ENCODE assay signal across 9 cellular contexts in genomic region chr2:64274399-64275173, GRCh38.
DNase-seq lines count a peak whose midpoint lies in the region; ATAC-seq, FAIRE-seq and TF ChIP-seq lines count a peak whose summit lies in the region.
"Had no signal": no experiment of that assay in that cellular context is flagged by ENCODE, and none has a peak within 500 bp of the region (broad histone marks: within the 10 kb centered on the region; RNA-seq: fewer than 3 reads in every experiment).

No MANE protein-coding gene starts in this region.

- H2BK120ac ChIP-seq in trophoblast cell (ENCODE audit: insufficient read depth, low read length, poor library complexity), result peak overlapping the region; percentile 80

- peaks cover 17 to 23% (median 19%) of the 10 kb centered on the region in 4 donors for H3K4me1 Mint-ChIP-seq in CD4-positive, alpha-beta memory T cell

- H2AFZ ChIP-seq in endothelial cell of umbilical vein (ENCODE audit: low read depth, low read length), result no peak overlapping the region
- H2AFZ ChIP-seq in trophoblast cell (ENCODE audit: insufficient read depth, low read length, poor library complexity), result peak overlapping the region; percentile 72

- peak overlapping the region; percentile 12 for H4K8ac ChIP-seq in trophoblast cell (ENCODE audit: low read depth, low read length)

- H3K4me1 ChIP-seq in CD4-positive, alpha-beta memory T cell (ENCODE audit: insufficient read depth, low read length), result peaks cover 17% of the 10 kb centered on the region
- H3K4me1 ChIP-seq in Peyer's patch (peaks cover 0 to 35% (median 6%) of the 10 kb centered on the region in 4 donors), endothelial cell of umbilical vein (ENCODE audit: control insufficient read depth, extremely low read depth, insufficient read depth, low read length) (peaks cover 48% of the 10 kb centered on the region), trophoblast cell (ENCODE audit: control insufficient read depth in 1 of 2, insufficient read depth in 2 of 2, low read length in 2 of 2) (peaks cover 24 to 37% of the 10 kb centered on the region in 2 experiments)

- WGBS in trophoblast cell (ENCODE audit: extremely low coverage, insufficient coverage, insufficient read length), result no CpG with 5 or more reads among the region's 2 CpGs

- H3K4me3 ChIP-seq in CD4-positive, alpha-beta memory T cell (ENCODE audit: low read length in 2 of 2), result no peak overlapping the region
- H3K4me3 ChIP-seq in Peyer's patch (peak overlapping the region in 1 of 4 donors; percentile 22), endothelial cell of umbilical vein (replicated peaks in 1 of 3; ENCODE audit: insufficient read depth in 1 of 3, low read depth in 1 of 3, low read length in 3 of 3) (no peak overlapping the region), trophoblast cell (ENCODE audit: low read depth, low read length) (no peak overlapping the region)

- CTCF ChIA-PET in CD4-positive, alpha-beta memory T cell (lab: Charles Lee; ENCODE audit: partially characterized antibody), result no interaction called here
- CTCF ChIA-PET in endothelial cell of umbilical vein (lab: Charles Lee), result interaction anchor here (1.1 to 2.1 kb wide), 3 partner anchors 12 to 56 kb away, joined by 4 to 12 read pairs (median 10); no protein-coding TSS in a partner anchor

- H3K4ac ChIP-seq in trophoblast cell (ENCODE audit: low read depth, low read length), result no peak overlapping the region

- H3K9me3 Mint-ChIP-seq in CD4-positive, alpha-beta memory T cell, result peaks cover 0 to 9% (median under 1%) of the 10 kb centered on the region in 8 donors

- H3K14ac ChIP-seq in trophoblast cell (ENCODE audit: low read length), result peak overlapping the region; percentile 24

- H3K4me3 Mint-ChIP-seq in CD4-positive, alpha-beta memory T cell, result no peak overlapping the region

- H2AK5ac ChIP-seq in trophoblast cell (ENCODE audit: low read length), result no peak overlapping the region

- TF ChIP-seq POLR2A in Peyer's patch (IDR thresholded peaks at IDR 0.05), result no peak
- no peak for TF ChIP-seq POLR2A in endothelial cell of umbilical vein (IDR thresholded peaks at IDR 0.05; ENCODE audit: low read depth, low read length)

- no peak overlapping the region for H3K18ac ChIP-seq in trophoblast cell (ENCODE audit: low read length)

- H4K20me1 ChIP-seq in endothelial cell of umbilical vein (replicated peaks; ENCODE audit: control insufficient read depth, extremely low read depth, insufficient read depth, low read length), result no peaks in the 10 kb centered on the region

- H3K79me2 ChIP-seq in endothelial cell of umbilical vein (ENCODE audit: control insufficient read depth, insufficient read depth, low read length), result no peaks in the 10 kb centered on the region
- no peaks in the 10 kb centered on the region for H3K79me2 ChIP-seq in trophoblast cell (ENCODE audit: control insufficient read depth, insufficient read depth, low read length, poor library complexity)

- H3K9me1 ChIP-seq in endothelial cell of umbilical vein (replicated peaks; ENCODE audit: control insufficient read depth, extremely low read depth, insufficient read depth, low read length), result no peaks in the 10 kb centered on the region

- POLR2A ChIA-PET in CD4-positive, alpha-beta memory T cell (lab: Charles Lee; ENCODE audit: partially characterized antibody), result no interaction called here
- POLR2A ChIA-PET in endothelial cell of umbilical vein (lab: Charles Lee), result no interaction called here

- no peak overlapping the region for H3K27ac ChIP-seq in CD4-positive, alpha-beta memory T cell (ENCODE audit: low read depth, low read length)
- H3K27ac ChIP-seq in Peyer's patch (peak overlapping the region; percentile 12 to 95 (median 76)), endothelial cell of umbilical vein (ENCODE audit: insufficient read depth, low read depth, low read length) (peak overlapping the region; percentile 75), trophoblast cell (ENCODE audit: low read depth, low read length) (peak overlapping the region; percentile 71)

- peaks cover 0 to 5% of the 10 kb centered on the region in 2 donors for H3K36me3 Mint-ChIP-seq in CD4-positive, alpha-beta memory T cell

- peak overlapping the region in 5 of 7 donors; percentile 11 to 70 (median 40) for H3K27ac Mint-ChIP-seq in CD4-positive, alpha-beta memory T cell

- intact Hi-C loops in CD4-positive, alpha-beta memory T cell (cut with micrococcal nuclease), result no loop called here
- intact Hi-C loops in endothelial cell of umbilical vein (cut with micrococcal nuclease), result no loop called here

- FAIRE-seq in endothelial cell of umbilical vein (lab: Jason Lieb, UNC), result no peak

- H3K9ac ChIP-seq in endothelial cell of umbilical vein (replicated peaks; ENCODE audit: extremely low read depth, insufficient read depth, low read length) (no peak overlapping the region), trophoblast cell (ENCODE audit: low read length) (no peak overlapping the region)

- no TSS peak for BruUV-seq in endothelial cell of umbilical vein (replicated peaks; lab: Mats Ljungman, UMichigan)

- H3K36me3 ChIP-seq in CD4-positive, alpha-beta memory T cell (ENCODE audit: insufficient read depth, low read length), result no peaks in the 10 kb centered on the region
- H3K36me3 ChIP-seq in Peyer's patch (no peaks in the 10 kb centered on the region), endothelial cell of umbilical vein (ENCODE audit: control insufficient read depth in 2 of 2, extremely low read depth in 1 of 2, insufficient read depth in 2 of 2, low read length in 2 of 2) (no peaks in the 10 kb centered on the region), trophoblast cell (ENCODE audit: control insufficient read depth in 1 of 2, insufficient read depth in 2 of 2, low read length in 2 of 2) (no peaks in the 10 kb centered on the region)

- H3K4me2 ChIP-seq in endothelial cell of umbilical vein (ENCODE audit: insufficient read depth, low read length) (no peak overlapping the region), trophoblast cell (ENCODE audit: low read length) (peak overlapping the region; percentile 28)

- H3K27me3 Mint-ChIP-seq in CD4-positive, alpha-beta memory T cell, result peaks cover 0 to 2% of the 10 kb centered on the region in 2 donors

- H3K27me3 ChIP-seq in CD4-positive, alpha-beta memory T cell (ENCODE audit: insufficient read depth, low read length), result no peaks in the 10 kb centered on the region
- H3K27me3 ChIP-seq in Peyer's patch (no peaks in the 10 kb centered on the region), endothelial cell of umbilical vein (ENCODE audit: control insufficient read depth in 2 of 2, insufficient read depth in 2 of 2, low read length in 2 of 2) (no peaks in the 10 kb centered on the region), trophoblast cell (ENCODE audit: insufficient read depth, low read length) (no peaks in the 10 kb centered on the region)

- H3K79me1 ChIP-seq in trophoblast cell (ENCODE audit: low read length), result peaks cover 36% of the 10 kb centered on the region

- peak overlapping the region; percentile 37 for H2BK12ac ChIP-seq in trophoblast cell (ENCODE audit: low read length)

- ATAC-seq in HG03175 (IDR thresholded peaks at IDR 0.05; ENCODE audit: unreplicated experiment) (no peak), GM21367 (IDR thresholded peaks at IDR 0.05; ENCODE audit: unreplicated experiment) (no peak), HG03280 (IDR thresholded peaks at IDR 0.05; ENCODE audit: unreplicated experiment) (no peak)

- no peak overlapping the region for H3K23ac ChIP-seq in trophoblast cell (ENCODE audit: low read length)

- peak overlapping the region; percentile 74 for H4K91ac ChIP-seq in trophoblast cell (ENCODE audit: low read depth, low read length)

- no peak for DNase-seq in CD4-positive, alpha-beta memory T cell
- DNase-seq in Peyer's patch (no peak), endothelial cell of umbilical vein (ENCODE audit: low read depth, low spot score) (no peak), trophoblast cell (no peak), NCI-H1436 (lab: John Stamatoyannopoulos, UW) (no peak)
- DNase-seq: NCI-H82 had no signal

- no peak overlapping the region for H4K12ac ChIP-seq in trophoblast cell (ENCODE audit: low read depth, low read length)

- no peak for TF ChIP-seq CTCF in Peyer's patch (IDR thresholded peaks at IDR 0.05)
- TF ChIP-seq CTCF in endothelial cell of umbilical vein (IDR thresholded peaks at IDR 0.05; ENCODE audit: extremely low read depth in 1 of 2, insufficient read depth in 1 of 2, low read depth in 1 of 2, low read length in 2 of 2), result no peak

- H3K9me3 ChIP-seq in CD4-positive, alpha-beta memory T cell (ENCODE audit: control insufficient read depth in 1 of 2, low read length in 2 of 2), result no peaks in the 10 kb centered on the region
- H3K9me3 ChIP-seq in Peyer's patch, result no peaks in the 10 kb centered on the region
- no peaks in the 10 kb centered on the region for H3K9me3 ChIP-seq in endothelial cell of umbilical vein (replicated peaks; ENCODE audit: control insufficient read depth, insufficient read depth, low read length)
- no peaks in the 10 kb centered on the region for H3K9me3 ChIP-seq in trophoblast cell (ENCODE audit: insufficient read depth, low read depth, low read length)

- peak overlapping the region; percentile 87 for H2BK5ac ChIP-seq in trophoblast cell (ENCODE audit: low read depth, low read length, poor library complexity)

- dilution Hi-C loops in endothelial cell of umbilical vein (cut with MboI; ENCODE audit: extremely low pct_ligation_motif_present, low sequenced_read_pairs), result no loop called here

TF ChIP-seq in endothelial cell of umbilical vein, 7 proteins besides CTCF, POLR2A, EP300 and RAD21:
- no peak for TF ChIP-seq JUN (IDR thresholded peaks at IDR 0.05; ENCODE audit: borderline replicate concordance, insufficient read depth, insufficient read length, low read depth)
- TF ChIP-seq EZH2 (IDR thresholded peaks at IDR 0.05; ENCODE audit: borderline replicate concordance, low read depth, low read length, severe bottlenecking), result no peak
- no peak for TF ChIP-seq GATA2 (IDR thresholded peaks at IDR 0.05; ENCODE audit: insufficient read depth, insufficient read length, low read depth, low read length)
- no peak for TF ChIP-seq MYC (IDR thresholded peaks at IDR 0.05; ENCODE audit: low read depth, low read length)
- TF ChIP-seq POLR2AphosphoS5 (IDR thresholded peaks at IDR 0.05; ENCODE audit: insufficient read depth, low read depth, low read length), result no peak
- TF ChIP-seq FOS (IDR thresholded peaks at IDR 0.05; ENCODE audit: borderline replicate concordance, insufficient read depth, low read length), result no peak
- TF ChIP-seq MAX (IDR thresholded peaks at IDR 0.05; ENCODE audit: insufficient read depth, insufficient read length), result no peak
